Comparison of ENCODE assay signal across 1 cellular context in the genomic region with DNA sequence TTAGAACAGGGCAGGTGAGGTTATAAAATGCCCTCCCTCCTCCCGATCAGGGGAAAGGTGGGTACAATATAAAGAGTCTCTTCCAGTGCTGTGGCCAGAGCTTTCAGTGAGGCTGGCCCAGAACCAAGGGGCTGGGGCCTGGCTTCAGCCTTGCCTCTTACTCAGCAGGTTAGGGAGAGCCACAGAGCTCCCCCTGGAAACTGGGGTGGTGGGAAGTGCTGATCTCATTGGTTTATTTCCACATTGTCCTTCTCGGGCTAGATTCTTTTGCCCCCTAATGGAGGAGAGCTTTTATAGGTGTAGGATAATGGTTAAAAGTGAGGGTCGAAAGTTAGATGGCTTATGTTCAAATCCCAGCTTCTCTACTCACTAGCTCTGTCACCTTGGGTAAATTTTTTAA.
TF ChIP-seq lines count a peak whose summit lies in the region.

No MANE protein-coding gene starts in this region.

TF ChIP-seq in H1, 55 proteins besides CTCF, POLR2A, EP300 and RAD21:
- peak; percentile 54; the same call in 1 of the 2 replicates for TF ChIP-seq MAFK (IDR thresholded peaks at IDR 0.05; ENCODE audit: low read depth, low read length)
- TF ChIP-seq NRF1 (IDR thresholded peaks at IDR 0.05; ENCODE audit: low read depth, low read length): no peak
- no peak for TF ChIP-seq JUN (IDR thresholded peaks at IDR 0.05; ENCODE audit: low read depth, low read length)
- TF ChIP-seq POLR2AphosphoS5 (IDR thresholded peaks at IDR 0.05; ENCODE audit: low read depth, low read length): no peak
- peak; percentile 91 for TF ChIP-seq BACH1 (IDR thresholded peaks at IDR 0.05; ENCODE audit: low read length)
TF ChIP-seq in H1: peak in this region for 2.
